In the genomic region with DNA sequence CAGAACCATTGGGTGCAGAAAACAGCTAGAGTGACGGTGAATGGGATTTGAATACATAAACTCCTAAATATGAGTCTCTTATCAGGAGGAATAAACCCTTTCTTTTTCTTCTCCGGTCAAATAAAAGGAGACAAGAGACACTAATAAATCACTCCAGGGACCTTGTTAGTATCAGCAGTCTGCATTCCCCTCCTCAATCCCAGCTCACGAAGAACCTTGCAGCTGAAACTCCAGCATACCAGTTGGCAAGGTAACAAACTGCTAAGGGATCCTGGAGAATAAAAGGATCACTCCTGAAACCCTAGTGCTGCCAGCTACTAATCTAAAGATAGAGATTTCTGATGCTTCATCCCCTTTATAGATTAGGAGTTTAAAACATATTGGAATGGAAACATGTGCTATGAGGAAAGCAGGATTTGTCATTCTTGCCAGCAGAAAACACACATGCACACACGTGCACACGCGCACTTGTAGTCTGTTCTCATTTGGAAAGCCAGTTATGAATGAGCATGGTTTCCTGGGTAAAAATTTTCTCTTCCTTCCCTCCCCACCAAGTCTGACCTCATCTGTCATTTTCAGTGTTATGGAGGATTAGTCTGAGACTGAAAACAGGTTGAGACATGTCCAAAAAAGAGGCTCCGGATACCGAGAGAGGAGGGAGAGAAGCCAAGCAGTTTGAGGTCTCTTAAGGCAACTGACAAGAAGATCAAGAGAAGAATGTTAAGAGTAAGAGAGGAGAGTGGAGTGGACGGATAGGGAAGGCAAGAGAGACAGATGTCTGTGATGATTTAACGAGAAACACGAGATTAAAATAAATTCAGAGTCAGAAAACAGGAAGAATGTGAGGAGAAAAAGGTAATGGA, we compare ENCODE assay signal across 8 cellular contexts. TPM values are rescaled to one million over a fixed set of nuclear protein-coding genes. Genes with fewer than 3 reads are reported as not detected.
DNase-seq lines count a peak whose midpoint lies in the region; ATAC-seq and TF ChIP-seq lines count a peak whose summit lies in the region.

No MANE protein-coding gene starts in this region.

- intact Hi-C loops in left ventricle myocardium superior (cut with micrococcal nuclease), result no loop called here
- intact Hi-C loops in left lung (cut with DNase I), result no loop called here

- H3K9me3 ChIP-seq in left lung, result no peaks in the 10 kb centered on the region

- peaks cover 2% of the 10 kb centered on the region for H3K36me3 Mint-ChIP-seq in activated naive CD4-positive, alpha-beta T cell treated with anti-CD3 and anti-CD28 coated beads, Interleukin-2, amount 50 U/mL, for 24 hours
- no peaks in the 10 kb centered on the region for H3K36me3 Mint-ChIP-seq in nephron (ENCODE audit: low read depth)

- H3K4me1 Mint-ChIP-seq in activated naive CD4-positive, alpha-beta T cell treated with anti-CD3 and anti-CD28 coated beads, Interleukin-2, amount 50 U/mL, for 24 hours, result peaks cover 77% of the 10 kb centered on the region
- H3K4me1 Mint-ChIP-seq in nephron, result peaks cover 99% of the 10 kb centered on the region

- H3K4me3 Mint-ChIP-seq in activated naive CD4-positive, alpha-beta T cell treated with anti-CD3 and anti-CD28 coated beads, Interleukin-2, amount 50 U/mL, for 24 hours, result peak overlapping the region; percentile 83
- peak overlapping the region; percentile 5 to 56 (median 6) for H3K4me3 Mint-ChIP-seq in nephron

- no peak overlapping the region for H3K27ac ChIP-seq in left lung

- H3K27me3 ChIP-seq in left lung, result peaks cover 0 to 3% of the 10 kb centered on the region in 2 donors

- H3K27me3 Mint-ChIP-seq in activated naive CD4-positive, alpha-beta T cell treated with anti-CD3 and anti-CD28 coated beads, Interleukin-2, amount 50 U/mL, for 24 hours, result no peaks in the 10 kb centered on the region
- H3K27me3 Mint-ChIP-seq in nephron (ENCODE audit: low read depth), result no peaks in the 10 kb centered on the region

- no peak for TF ChIP-seq CTCF in nephron (IDR thresholded peaks at IDR 0.05; ENCODE audit: unreplicated experiment in 3 of 3)
- no peak for TF ChIP-seq CTCF in left lung (IDR thresholded peaks at IDR 0.05)

- H3K4me3 ChIP-seq in left lung, result no peak overlapping the region

- peaks cover 27 to 87% of the 10 kb centered on the region in 2 donors for H3K4me1 ChIP-seq in left lung

- no peak for DNase-seq in activated CD4-positive, CD25-positive, alpha-beta regulatory T cell treated with anti-CD3 and anti-CD28 coated beads, Interleukin-2, amount 50 U/mL, for 72 hours
- DNase-seq in HCEC 1CT (peak; percentile 73), NCI-H187 (lab: John Stamatoyannopoulos, UW) (peak; percentile 46 to 56), left ventricle myocardium superior (no peak), left lung (no peak)

- ATAC-seq in activated CD4-positive, CD25-positive, alpha-beta regulatory T cell treated with anti-CD3 and anti-CD28 coated beads, Interleukin-2, amount 50 U/mL, for 24 hours, result peak; percentile 72 to 79
- ATAC-seq in left ventricle myocardium superior, result no peak
- no peak for ATAC-seq in left lung

- peak overlapping the region; percentile 97 for H3K27ac Mint-ChIP-seq in activated naive CD4-positive, alpha-beta T cell treated with anti-CD3 and anti-CD28 coated beads, Interleukin-2, amount 50 U/mL, for 24 hours
- H3K27ac Mint-ChIP-seq in nephron, result peak overlapping the region; percentile 53 to 89 (median 81)

- peaks cover 0 to 9% of the 10 kb centered on the region in 2 donors for H3K36me3 ChIP-seq in left lung

- H3K9me3 Mint-ChIP-seq in activated naive CD4-positive, alpha-beta T cell treated with anti-CD3 and anti-CD28 coated beads, Interleukin-2, amount 50 U/mL, for 24 hours, result peaks cover 4% of the 10 kb centered on the region
- H3K9me3 Mint-ChIP-seq in nephron, result no peaks in the 10 kb centered on the region

RNA-seq across cellular contexts. Expression of a gene that starts 10.9 kb away (rescaled TPM):
- total RNA-seq in left ventricle myocardium superior (15.9 TPM), left lung (10 to 100 TPM; 16.1 to 26.6 TPM)

Comparison
In these comparisons a context has a peak if more than half of its experiments do, and no peak if none do; other contexts are left out.
1. ATAC-seq: peak in activated CD4-positive, CD25-positive, alpha-beta regulatory T cell treated with anti-CD3 and anti-CD28 coated beads, Interleukin-2, amount 50 U/mL, for 24 hours (2 of 2); none in left ventricle myocardium superior (single experiment) and left lung (single experiment).
2. DNase-seq: peak in HCEC 1CT (single experiment) and NCI-H187 (2 of 2); none in activated CD4-positive, CD25-positive, alpha-beta regulatory T cell treated with anti-CD3 and anti-CD28 coated beads, Interleukin-2, amount 50 U/mL, for 72 hours (single experiment), left ventricle myocardium superior (single experiment) and left lung (0 of 2).